Comparison of ENCODE assay signal across 27 cellular contexts in the genomic region with DNA sequence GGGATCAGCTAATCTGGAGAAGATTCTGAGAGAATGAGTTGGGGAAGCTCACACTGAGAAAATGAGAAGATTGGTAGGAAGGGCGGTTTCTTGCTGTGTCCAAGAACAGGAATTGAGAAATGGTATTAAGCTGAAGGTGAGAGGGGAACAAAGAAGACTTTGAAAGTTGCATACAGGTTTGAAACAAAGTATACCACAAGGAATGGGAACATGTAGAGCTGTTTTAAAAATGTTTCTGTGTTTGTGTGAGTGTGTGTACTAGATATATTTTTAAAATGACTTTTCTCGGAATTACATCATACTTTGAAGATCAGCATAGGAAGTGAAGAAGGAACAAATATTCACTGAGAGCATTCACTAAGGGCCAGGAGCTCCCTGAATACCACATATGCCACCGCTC.
"Had no signal": no experiment of that assay in that cellular context is flagged by ENCODE, and none has a peak within 500 bp of the region (broad histone marks: within the 10 kb centered on the region; RNA-seq: fewer than 3 reads in every experiment).

No MANE protein-coding gene starts in this region.

- H3K9me3 ChIP-seq: gastroesophageal sphincter, heart left ventricle, ovary, psoas muscle, sigmoid colon, thoracic aorta, tibial nerve, upper lobe of left lung had no signal

- DNase-seq: dorsolateral prefrontal cortex; effector CD8-positive, alpha-beta T cell; endodermal cell; foreskin keratinocyte; heart left ventricle; kidney; natural killer cell; occipital lobe; ovary; posterior cingulate gyrus; psoas muscle; right cardiac atrium; sigmoid colon; stimulated activated CD4-positive, alpha-beta T cell treated with anti-CD3 and anti-CD28 coated beads, Interleukin-2, amount 100 ng/mL, for 24 hours; stimulated activated CD4-positive, alpha-beta T cell treated with anti-CD3 and anti-CD28 coated beads, Interleukin-4, amount 100 ng/mL, for 24 hours; stimulated activated naive CD8-positive, alpha-beta T cell treated with anti-CD3 and anti-CD28 coated beads, Interleukin-15, Interleukin-2, amounts not matched to agents 100 U/mL and 50 U/mL, for 24 hours; upper lobe of left lung had no signal

- ATAC-seq: esophagus mucosa; foreskin keratinocyte; gastroesophageal sphincter; heart left ventricle; left lobe of liver; natural killer cell; psoas muscle; right cardiac atrium; stimulated activated memory B cell treated with anti-CD40 and anti-IgM and Interleukin-4, amounts not matched to agents 10 μg/mL and 1 μg/mL and 100 μg/mL, for 72 hours; stimulated activated naive CD8-positive, alpha-beta T cell treated with anti-CD3 and anti-CD28 coated beads, Interleukin-15, Interleukin-2, amounts not matched to agents 100 U/mL and 50 U/mL, for 24 hours had no signal

- H3K4me2 ChIP-seq: hepatocyte had no signal

- H3K79me2 ChIP-seq: hepatocyte had no signal

- H3K9me3 Mint-ChIP-seq: endodermal cell; stimulated activated memory B cell treated with anti-CD40 and anti-IgM and Interleukin-4, amounts not matched to agents 10 μg/mL and 1 μg/mL and 100 μg/mL, for 72 hours had no signal

- H2AFZ ChIP-seq: hepatocyte had no signal

- H3K36me3 Mint-ChIP-seq: memory B cell; natural killer cell; stimulated activated memory B cell treated with anti-CD40 and anti-IgM and Interleukin-4, amounts not matched to agents 10 μg/mL and 1 μg/mL and 100 μg/mL, for 72 hours had no signal

- H3K36me3 ChIP-seq: gastroesophageal sphincter, heart left ventricle, ovary, sigmoid colon, thoracic aorta, tibial nerve, upper lobe of left lung had no signal

- H3K4me3 ChIP-seq: dorsolateral prefrontal cortex, gastroesophageal sphincter, heart left ventricle, hepatocyte, lung, ovary, psoas muscle, sigmoid colon, thoracic aorta, tibial nerve, upper lobe of left lung had no signal

- H3K27me3 ChIP-seq: gastroesophageal sphincter, heart left ventricle, hepatocyte, ovary, sigmoid colon, tibial nerve, upper lobe of left lung had no signal

- H3K4me1 ChIP-seq: foreskin keratinocyte, gastroesophageal sphincter, psoas muscle had no signal

- H3K4me1 Mint-ChIP-seq: endodermal cell; memory B cell; natural killer cell; stimulated activated memory B cell treated with anti-CD40 and anti-IgM and Interleukin-4, amounts not matched to agents 10 μg/mL and 1 μg/mL and 100 μg/mL, for 72 hours had no signal

- H3K4me3 Mint-ChIP-seq: endodermal cell; memory B cell; natural killer cell; stimulated activated memory B cell treated with anti-CD40 and anti-IgM and Interleukin-4, amounts not matched to agents 10 μg/mL and 1 μg/mL and 100 μg/mL, for 72 hours had no signal

- H3K27ac Mint-ChIP-seq: endodermal cell; memory B cell; natural killer cell; stimulated activated memory B cell treated with anti-CD40 and anti-IgM and Interleukin-4, amounts not matched to agents 10 μg/mL and 1 μg/mL and 100 μg/mL, for 72 hours had no signal

- H3K27ac ChIP-seq: dorsolateral prefrontal cortex, epithelial cell of prostate, foreskin keratinocyte, gastroesophageal sphincter, heart left ventricle, hepatocyte, ovary, psoas muscle, sigmoid colon, thoracic aorta, tibial nerve, upper lobe of left lung had no signal
